In genomic region chr2:2832657-2833056, GRCh38 we compare ENCODE assay signal across 25 cellular contexts.
"Had no signal": no experiment of that assay in that cellular context is flagged by ENCODE, and none has a peak within 500 bp of the region (broad histone marks: within the 10 kb centered on the region; RNA-seq: fewer than 3 reads in every experiment).

No MANE protein-coding gene starts in this region.

- H3K27ac ChIP-seq: left ventricle myocardium inferior, neutrophil, ovary, skin epidermis, stomach, testis, thyroid gland, transverse colon, upper lobe of left lung had no signal

- DNase-seq: hypothalamus; immature natural killer cell; kidney; left ventricle myocardium inferior; mesendoderm; midbrain; mucosa of descending colon; occipital lobe; ovary; right cardiac atrium; stimulated activated CD4-positive, alpha-beta T cell treated with anti-CD3 and anti-CD28 coated beads, Interleukin-12 subunit alpha, Interleukin-12 subunit beta, amount 100 ng/mL, for 4 hours; stimulated activated CD4-positive, alpha-beta T cell treated with anti-CD3 and anti-CD28 coated beads, Interleukin-15, amount 100 ng/mL, for 24 hours; stimulated activated CD4-positive, alpha-beta T cell treated with anti-CD3 and anti-CD28 coated beads, Interleukin-4, amount 100 ng/mL, for 1 hour; stimulated activated naive B cell treated with anti-CD40 and anti-IgM and Interleukin-4, amounts not matched to agents 10 μg/mL and 1 μg/mL and 100 μg/mL, for 72 hours; stimulated activated naive CD8-positive, alpha-beta T cell treated with anti-CD3 and anti-CD28 coated beads, Interleukin-15, Interleukin-2, amounts not matched to agents 100 U/mL and 50 U/mL, for 24 hours; testis; thyroid gland; transverse colon; upper lobe of left lung had no signal

- H3K36me3 ChIP-seq: left ventricle myocardium inferior, neutrophil, ovary, stomach, thyroid gland, transverse colon, upper lobe of left lung had no signal

- ATAC-seq: mucosa of descending colon; naive thymus-derived CD8-positive, alpha-beta T cell; right cardiac atrium; sciatic nerve; stimulated activated naive B cell treated with anti-CD40 and anti-IgM and Interleukin-4, amounts not matched to agents 10 μg/mL and 1 μg/mL and 100 μg/mL, for 72 hours; stimulated activated naive CD8-positive, alpha-beta T cell treated with anti-CD3 and anti-CD28 coated beads, Interleukin-15, Interleukin-2, amounts not matched to agents 100 U/mL and 50 U/mL, for 24 hours had no signal

- H3K9me3 ChIP-seq: left ventricle myocardium inferior, neutrophil, ovary, testis, thyroid gland, transverse colon had no signal

- H3K27me3 ChIP-seq: neutrophil, ovary, testis, thyroid gland, transverse colon, upper lobe of left lung had no signal

- H3K4me1 ChIP-seq: left ventricle myocardium inferior, stomach, testis, thyroid gland, transverse colon, upper lobe of left lung had no signal

- H3K4me3 ChIP-seq: left ventricle myocardium inferior, lung, mucosa of descending colon, ovary, skin epidermis, stomach, testis, thyroid gland, transverse colon, upper lobe of left lung had no signal
